In the genomic region with DNA sequence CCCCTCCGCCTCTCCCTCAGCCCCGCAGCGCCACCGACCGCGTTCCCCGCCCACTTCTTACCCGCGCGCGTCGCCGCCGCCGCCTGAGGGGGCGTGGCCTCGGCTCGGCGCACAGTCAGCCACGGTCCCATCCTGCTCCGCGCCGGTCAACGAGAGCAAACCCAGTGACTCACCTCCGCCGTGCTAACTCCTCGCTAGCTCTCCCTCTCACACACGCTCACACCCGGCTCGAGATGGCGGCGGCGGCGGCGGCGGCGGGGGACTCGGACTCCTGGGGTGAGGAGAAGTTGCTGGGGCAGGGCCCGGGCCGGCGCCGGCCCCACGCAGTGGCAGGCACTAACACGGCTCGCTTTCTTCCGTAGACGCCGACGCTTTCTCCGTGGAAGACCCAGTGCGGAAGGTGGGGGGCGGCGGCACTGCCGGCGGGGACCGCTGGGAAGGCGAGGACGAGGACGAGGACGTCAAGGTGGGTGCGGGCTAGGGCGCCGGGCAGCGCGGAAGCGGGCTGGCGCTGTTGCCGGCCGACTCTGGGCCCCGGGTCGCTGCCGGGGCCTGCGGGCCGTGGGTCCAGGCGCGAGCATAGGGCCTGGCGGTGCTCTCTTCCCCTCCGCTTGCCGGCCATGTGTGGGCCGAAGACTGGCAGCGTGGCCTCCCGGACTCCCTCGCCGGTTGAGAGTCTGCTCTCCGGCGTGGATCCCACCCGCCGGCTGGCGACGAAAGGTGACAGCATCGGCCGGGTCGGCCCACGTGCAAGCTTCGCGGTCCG, we compare ENCODE assay signal across 8 cellular contexts. TPM values are rescaled to one million over a fixed set of nuclear protein-coding genes. Genes with fewer than 3 reads are reported as not detected.
DNase-seq lines count a peak whose midpoint lies in the region; ATAC-seq and TF ChIP-seq lines count a peak whose summit lies in the region.

A gene with protein sequence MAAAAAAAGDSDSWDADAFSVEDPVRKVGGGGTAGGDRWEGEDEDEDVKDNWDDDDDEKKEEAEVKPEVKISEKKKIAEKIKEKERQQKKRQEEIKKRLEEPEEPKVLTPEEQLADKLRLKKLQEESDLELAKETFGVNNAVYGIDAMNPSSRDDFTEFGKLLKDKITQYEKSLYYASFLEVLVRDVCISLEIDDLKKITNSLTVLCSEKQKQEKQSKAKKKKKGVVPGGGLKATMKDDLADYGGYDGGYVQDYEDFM (plus strand): TSS at position 186 of the 766 bp plus-strand sequence. CDS start 48 bp downstream, at position 234.

- H3K27ac ChIP-seq in AG04450 (ENCODE audit: low read depth, low read length), result peak within 1 kb of the TSS; percentile 97

- peak; percentile 90 for DNase-seq in AG04450 (ENCODE audit: low read depth, low spot score)
- DNase-seq in NCI-H345 (lab: John Stamatoyannopoulos, UW), result peak; percentile 89
- DNase-seq in activated CD4-positive, CD25-positive, alpha-beta regulatory T cell treated with anti-CD3 and anti-CD28 coated beads, Interleukin-2, amount 50 U/mL, for 16 hours (ENCODE audit: low read depth, low spot score), result peak; percentile 87
- peak; percentile 95 for DNase-seq in central memory CD4-positive, alpha-beta T cell
- DNase-seq in islet precursor cell, result peak; percentile 74
- peak; percentile 91 for DNase-seq in stimulated activated CD4-positive, alpha-beta T cell treated with anti-CD3 and anti-CD28 coated beads, Interleukin-12 subunit alpha, Interleukin-12 subunit beta, amount 100 ng/mL, for 4 hours

- ATAC-seq in GM18909 (IDR thresholded peaks at IDR 0.05; ENCODE audit: poor library complexity, unreplicated experiment) (peak; percentile 88), HG03175 (IDR thresholded peaks at IDR 0.05; ENCODE audit: unreplicated experiment) (peak; percentile 89)

- CTCF ChIA-PET in AG04450 (lab: Charles Lee), result interaction anchor here (0.7 to 1.8 kb wide), 4 partner anchors 9 to 665 kb away, joined by 3 to 8 read pairs (median 6); no protein-coding TSS in a partner anchor

- H3K27me3 ChIP-seq in AG04450 (ENCODE audit: control insufficient read depth, insufficient read depth, low read length), result no peaks in the 10 kb centered on the region

- POLR2A ChIA-PET in AG04450 (lab: Yijun Ruan, JAX), result interaction anchor here (0.7 to 1.5 kb wide), 12 partner anchors 9 to 737 kb away, joined by 3 to 13 read pairs (median 4); a partner anchor contains a TSS

- peak within 1 kb of the TSS; percentile 84 for H3K4me3 ChIP-seq in AG04450 (ENCODE audit: low read depth, low read length)

- peaks cover 3% of the 10 kb centered on the region; the same call in 1 of the 2 replicates for H3K9me3 ChIP-seq in AG04450 (ENCODE audit: control insufficient read depth, insufficient read depth, low read length)

- TF ChIP-seq CTCF in AG04450 (IDR thresholded peaks at IDR 0.05; ENCODE audit: low read depth, low read length), result no peak

RNA-seq across cellular contexts. Expression of the gene that starts here (rescaled TPM):
- polyA plus RNA-seq in AG04450 (2011; rRNA removed), result 70.9 and 97.5 TPM in 2 replicates
- polyA minus RNA-seq in AG04450 (2011; rRNA and poly(A)+ RNA removed), result 21.4 and 57.4 TPM in 2 replicates

Comparison
In these comparisons a context has a peak if more than half of its experiments do, and no peak if none do; other contexts are left out.
1. Peak in every context shown above with its lines: DNase-seq, ATAC-seq, H3K4me3 ChIP-seq and H3K27ac ChIP-seq.